ENCODE assay signal across 12 cellular contexts in genomic region chr11:28835317-28835716, GRCh38.
"Had no signal": no experiment of that assay in that cellular context is flagged by ENCODE, and none has a peak within 500 bp of the region (broad histone marks: within the 10 kb centered on the region; RNA-seq: fewer than 3 reads in every experiment).

No MANE protein-coding gene starts in this region.

- H3K27ac ChIP-seq: gastrocnemius medialis, left lung, ovary, testis, upper lobe of right lung had no signal

- H3K4me1 ChIP-seq: gastrocnemius medialis, left lung, testis, upper lobe of right lung had no signal

- DNase-seq: activated CD4-positive, alpha-beta T cell treated with anti-CD3 and anti-CD28 coated beads, Interleukin-2, amount 10 ng/mL, durations not matched to agents 7 days and 5 days; activated CD4-positive, CD25-positive, alpha-beta regulatory T cell; amygdala; gastrocnemius medialis; left lung; nephron progenitor cell; ovary; stimulated activated CD4-positive, alpha-beta T cell treated with anti-CD3 and anti-CD28 coated beads, Interleukin-4, amount 100 ng/mL, for 4 hours; stimulated activated naive CD8-positive, alpha-beta T cell treated with anti-CD3 and anti-CD28 coated beads, Interleukin-15, amount 100 ng/mL, for 72 hours; testis; upper lobe of right lung had no signal

- H3K36me3 ChIP-seq: gastrocnemius medialis, left lung, ovary, upper lobe of right lung had no signal

- ATAC-seq: activated naive CD4-positive, alpha-beta T cell treated with anti-CD3 and anti-CD28 coated beads, Interleukin-2, amount 50 U/mL, for 72 hours; gastrocnemius medialis; left lung; stimulated activated naive CD8-positive, alpha-beta T cell treated with anti-CD3 and anti-CD28 coated beads, Interleukin-15, amount 100 ng/mL, for 72 hours; upper lobe of right lung had no signal

- H3K9me3 ChIP-seq: gastrocnemius medialis, left lung, ovary, testis, upper lobe of right lung had no signal

- H3K4me3 ChIP-seq: gastrocnemius medialis, left lung, ovary, testis, upper lobe of right lung had no signal

- H3K27me3 ChIP-seq: gastrocnemius medialis, left lung, ovary, testis, upper lobe of right lung had no signal
